In genomic region chr18:38940863-38941531, GRCh38 we compare ENCODE assay signal across 8 cellular contexts.
DNase-seq lines count a peak whose midpoint lies in the region; ATAC-seq and TF ChIP-seq lines count a peak whose summit lies in the region.

No MANE protein-coding gene starts in this region.

- in situ Hi-C loops in Caki2 (cut with HindIII; ENCODE audit: low pct_unique_long_range_greater_than_20kb, low sequenced_read_pairs) = no loop called here

- peak; percentile 96 for DNase-seq in Caki2 (ENCODE audit: low read depth)
- peak; percentile 59 for DNase-seq in HK-2 (ENCODE audit: unreplicated experiment)
- peak; percentile 76 for DNase-seq in T1000 (lab: John Stamatoyannopoulos, UW)
- peak; percentile 80 for DNase-seq in central memory CD4-positive, alpha-beta T cell
- peak; percentile 23 to 50 (median 28) for DNase-seq in stimulated activated CD4-positive, alpha-beta T cell treated with anti-CD3 and anti-CD28 coated beads, Interleukin-12 subunit alpha, Interleukin-12 subunit beta, amount 100 ng/mL, for 48 hours (ENCODE audit: low read depth in 2 of 3, low spot score in 1 of 3)
- DNase-seq in middle frontal gyrus (ENCODE audit: extremely low spot score, low spot score) = no peak
- no peak for DNase-seq in left ventricle myocardium inferior

- peak; percentile 75 for ATAC-seq in GM21360 (IDR thresholded peaks at IDR 0.05; ENCODE audit: unreplicated experiment)

- intact Hi-C loops in left ventricle myocardium inferior (cut with micrococcal nuclease) = no loop called here

- no peaks in the 10 kb centered on the region for H3K36me3 ChIP-seq in left ventricle myocardium inferior

- no peak overlapping the region for H3K4me3 ChIP-seq in left ventricle myocardium inferior

- TF ChIP-seq CTCF in left ventricle myocardium inferior (IDR thresholded peaks at IDR 0.05; ENCODE audit: borderline replicate concordance) = no peak

- peaks cover 45% of the 10 kb centered on the region for H3K9me3 ChIP-seq in left ventricle myocardium inferior (replicated peaks)

- H3K4me1 ChIP-seq in left ventricle myocardium inferior = no peaks in the 10 kb centered on the region

- H3K27ac ChIP-seq in left ventricle myocardium inferior (replicated peaks) = no peak overlapping the region

- no peaks in the 10 kb centered on the region for H3K27me3 ChIP-seq in left ventricle myocardium inferior (ENCODE audit: low read depth)

Comparison
In these comparisons a context has a peak if more than half of its experiments do, and no peak if none do; other contexts are left out.
1. DNase-seq: peak in Caki2 (single experiment), HK-2 (single experiment), T1000 (single experiment), central memory CD4-positive, alpha-beta T cell (single experiment) and stimulated activated CD4-positive, alpha-beta T cell treated with anti-CD3 and anti-CD28 coated beads, Interleukin-12 subunit alpha, Interleukin-12 subunit beta, amount 100 ng/mL, for 48 hours (3 of 3); none in middle frontal gyrus (single experiment) and left ventricle myocardium inferior (single experiment).